8 cellular contexts compared by ENCODE assay signal in the genomic region with DNA sequence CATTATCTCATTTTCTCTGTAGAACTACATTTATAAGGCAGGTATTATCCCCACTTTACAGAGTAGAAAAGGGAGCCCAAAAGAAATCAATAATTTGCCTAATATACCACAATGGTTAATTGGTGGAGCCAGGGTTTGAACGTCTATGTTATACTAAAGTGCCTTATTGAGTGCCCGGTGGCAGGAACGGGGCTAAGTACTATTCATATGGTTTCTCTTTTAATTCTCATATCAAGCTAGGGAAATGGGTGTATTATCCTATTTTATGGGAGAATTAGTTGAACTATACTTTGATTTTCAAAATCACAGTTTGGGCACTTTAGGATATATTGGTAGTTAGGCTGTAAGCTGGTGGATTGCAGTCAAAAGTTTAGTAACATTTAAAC. TPM values are rescaled to one million over a fixed set of nuclear protein-coding genes. Genes with fewer than 3 reads are reported as not detected.
DNase-seq lines count a peak whose midpoint lies in the region; ATAC-seq and TF ChIP-seq lines count a peak whose summit lies in the region.

No MANE protein-coding gene starts in this region.

- intact Hi-C loops in spleen (cut with DNase I; ENCODE audit: low total_unique reads): no loop called here

- 29 to 42% (median 36%) methylated on average over 3 of the region's 3 CpGs for WGBS in spleen, 5 donors

- no peaks in the 10 kb centered on the region for H3K27me3 ChIP-seq in foreskin keratinocyte
- no peaks in the 10 kb centered on the region for H3K27me3 ChIP-seq in spleen (replicated peaks in 1 of 7)

- ATAC-seq in foreskin keratinocyte: no peak
- no peak for ATAC-seq in GM18867 (IDR thresholded peaks at IDR 0.05; ENCODE audit: unreplicated experiment)
- ATAC-seq in HG03457 (IDR thresholded peaks at IDR 0.05; ENCODE audit: unreplicated experiment): no peak

- H3K9me3 ChIP-seq in HEK293 (ENCODE audit: control insufficient read depth, insufficient read depth, low read depth, low read length) (no peaks in the 10 kb centered on the region), spleen (no peaks in the 10 kb centered on the region)

- TF ChIP-seq CTCF in HEK293 (tag by site-specific recombination; IDR thresholded peaks at IDR 0.05): no peak
- TF ChIP-seq CTCF in WI38 (IDR thresholded peaks at IDR 0.05; ENCODE audit: low read depth, low read length): no peak
- TF ChIP-seq CTCF in foreskin keratinocyte (conservative IDR thresholded peaks at IDR 0.05): no peak
- TF ChIP-seq CTCF in spleen (IDR thresholded peaks at IDR 0.05 in 8 of 11, conservative IDR thresholded peaks at IDR 0.05 in 3 of 11): no peak

- peak overlapping the region; percentile 70; the same call in 1 of the 2 replicates for H3K4me3 ChIP-seq in HEK293 (ENCODE audit: low read depth, low read length)
- peak overlapping the region; percentile 96 for H3K4me3 ChIP-seq in WI38 (ENCODE audit: low read depth, low read length)
- H3K4me3 ChIP-seq in spleen: peak overlapping the region; percentile 72 to 93 (median 89)

- POLR2A ChIA-PET in HEK293 (lab: Yijun Ruan, JAX): no interaction called here

- CTCF ChIA-PET in HEK293 (lab: Yijun Ruan, JAX): no interaction called here

- no peak for TF ChIP-seq POLR2A in spleen (IDR thresholded peaks at IDR 0.05)

- H3K27ac ChIP-seq in HEK293 (ENCODE audit: extremely low read depth, low read depth, low read length) (no peak overlapping the region), foreskin keratinocyte (peak overlapping the region; percentile 43), spleen (peak overlapping the region in 5 of 8 donors; percentile 83 to 92 (median 87))

- H3K4me1 ChIP-seq in HEK293 (ENCODE audit: control insufficient read depth, insufficient read depth, low read length) (no peaks in the 10 kb centered on the region), foreskin keratinocyte (peaks cover 16% of the 10 kb centered on the region), spleen (peaks cover 12 to 53% (median 40%) of the 10 kb centered on the region in 6 donors)

- H3K36me3 ChIP-seq in HEK293 (ENCODE audit: control insufficient read depth in 2 of 2, insufficient read depth in 1 of 2, low read length in 2 of 2) (peaks cover 24 to 42% of the 10 kb centered on the region in 2 experiments), spleen (peaks cover 3 to 43% (median 12%) of the 10 kb centered on the region in 6 donors)

- DNase-seq in foreskin keratinocyte (no peak), spleen (no peak)
- no peak for DNase-seq in stimulated activated naive CD4-positive, alpha-beta T cell treated with Interleukin-2 at 50 U/mL for 16 hours (lab: John Stamatoyannopoulos, UW)
- DNase-seq in stimulated activated CD4-positive, alpha-beta T cell treated with anti-CD3 and anti-CD28 coated beads, Interleukin-4, amount 100 ng/mL, for 24 hours: no peak

TF ChIP-seq in HEK293, 187 proteins besides CTCF, POLR2A, EP300 and RAD21:
- TF ChIP-seq ZSCAN23 (tag by site-specific recombination; IDR thresholded peaks at IDR 0.05): no peak
- TF ChIP-seq ZNF404 (tag by site-specific recombination; IDR thresholded peaks at IDR 0.05): no peak
- no peak for TF ChIP-seq BCL11A (tag by site-specific recombination; IDR thresholded peaks at IDR 0.05; ENCODE audit: low read depth)
- TF ChIP-seq, protein P1, sequence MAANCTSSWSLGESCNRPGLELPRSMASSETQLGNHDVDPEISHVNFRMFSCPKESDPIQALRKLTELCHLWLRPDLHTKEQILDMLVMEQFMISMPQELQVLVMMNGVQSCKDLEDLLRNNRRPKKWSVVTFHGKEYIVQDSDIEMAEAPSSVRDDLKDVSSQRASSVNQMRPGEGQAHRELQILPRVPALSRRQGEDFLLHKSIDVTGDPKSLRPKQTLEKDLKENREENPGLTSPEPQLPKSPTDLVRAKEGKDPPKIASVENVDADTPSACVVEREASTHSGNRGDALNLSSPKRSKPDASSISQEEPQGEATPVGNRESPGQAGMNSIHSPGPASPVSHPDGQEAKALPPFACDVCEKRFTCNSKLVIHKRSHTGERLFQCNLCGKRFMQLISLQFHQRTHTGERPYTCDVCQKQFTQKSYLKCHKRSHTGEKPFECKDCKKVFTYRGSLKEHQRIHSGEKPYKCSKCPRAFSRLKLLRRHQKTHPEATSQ (tag by site-specific recombination; IDR thresholded peaks at IDR 0.05): no peak
- TF ChIP-seq ZNF791 (tag by site-specific recombination; IDR thresholded peaks at IDR 0.05): no peak
- no peak for TF ChIP-seq ZNF292 (tag by site-specific recombination; IDR thresholded peaks at IDR 0.05; ENCODE audit: borderline replicate concordance, low read depth)
- TF ChIP-seq ZNF747 (tag by site-specific recombination; IDR thresholded peaks at IDR 0.05): no peak
- no peak for TF ChIP-seq ZNF670 (tag by site-specific recombination; IDR thresholded peaks at IDR 0.05; ENCODE audit: low read depth)
- TF ChIP-seq SETDB1 (IDR thresholded peaks at IDR 0.05; ENCODE audit: insufficient read length, low read length): no peak
- TF ChIP-seq, protein P2, sequence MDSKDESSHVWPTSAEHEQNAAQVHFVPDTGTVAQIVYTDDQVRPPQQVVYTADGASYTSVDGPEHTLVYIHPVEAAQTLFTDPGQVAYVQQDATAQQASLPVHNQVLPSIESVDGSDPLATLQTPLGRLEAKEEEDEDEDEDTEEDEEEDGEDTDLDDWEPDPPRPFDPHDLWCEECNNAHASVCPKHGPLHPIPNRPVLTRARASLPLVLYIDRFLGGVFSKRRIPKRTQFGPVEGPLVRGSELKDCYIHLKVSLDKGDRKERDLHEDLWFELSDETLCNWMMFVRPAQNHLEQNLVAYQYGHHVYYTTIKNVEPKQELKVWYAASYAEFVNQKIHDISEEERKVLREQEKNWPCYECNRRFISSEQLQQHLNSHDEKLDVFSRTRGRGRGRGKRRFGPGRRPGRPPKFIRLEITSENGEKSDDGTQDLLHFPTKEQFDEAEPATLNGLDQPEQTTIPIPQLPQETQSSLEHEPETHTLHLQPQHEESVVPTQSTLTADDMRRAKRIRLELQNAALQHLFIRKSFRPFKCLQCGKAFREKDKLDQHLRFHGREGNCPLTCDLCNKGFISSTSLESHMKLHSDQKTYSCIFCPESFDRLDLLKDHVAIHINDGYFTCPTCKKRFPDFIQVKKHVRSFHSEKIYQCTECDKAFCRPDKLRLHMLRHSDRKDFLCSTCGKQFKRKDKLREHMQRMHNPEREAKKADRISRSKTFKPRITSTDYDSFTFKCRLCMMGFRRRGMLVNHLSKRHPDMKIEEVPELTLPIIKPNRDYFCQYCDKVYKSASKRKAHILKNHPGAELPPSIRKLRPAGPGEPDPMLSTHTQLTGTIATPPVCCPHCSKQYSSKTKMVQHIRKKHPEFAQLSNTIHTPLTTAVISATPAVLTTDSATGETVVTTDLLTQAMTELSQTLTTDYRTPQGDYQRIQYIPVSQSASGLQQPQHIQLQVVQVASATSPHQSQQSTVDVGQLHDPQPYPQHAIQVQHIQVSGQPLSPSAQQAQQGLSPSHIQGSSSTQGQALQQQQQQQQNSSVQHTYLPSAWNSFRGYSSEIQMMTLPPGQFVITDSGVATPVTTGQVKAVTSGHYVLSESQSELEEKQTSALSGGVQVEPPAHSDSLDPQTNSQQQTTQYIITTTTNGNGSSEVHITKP (tag by site-specific recombination; IDR thresholded peaks at IDR 0.05): no peak
- TF ChIP-seq ZNF596 (tag by site-specific recombination; IDR thresholded peaks at IDR 0.05): no peak
- TF ChIP-seq ZNF112 (tag by site-specific recombination; IDR thresholded peaks at IDR 0.05): no peak
- TF ChIP-seq, protein P3, sequence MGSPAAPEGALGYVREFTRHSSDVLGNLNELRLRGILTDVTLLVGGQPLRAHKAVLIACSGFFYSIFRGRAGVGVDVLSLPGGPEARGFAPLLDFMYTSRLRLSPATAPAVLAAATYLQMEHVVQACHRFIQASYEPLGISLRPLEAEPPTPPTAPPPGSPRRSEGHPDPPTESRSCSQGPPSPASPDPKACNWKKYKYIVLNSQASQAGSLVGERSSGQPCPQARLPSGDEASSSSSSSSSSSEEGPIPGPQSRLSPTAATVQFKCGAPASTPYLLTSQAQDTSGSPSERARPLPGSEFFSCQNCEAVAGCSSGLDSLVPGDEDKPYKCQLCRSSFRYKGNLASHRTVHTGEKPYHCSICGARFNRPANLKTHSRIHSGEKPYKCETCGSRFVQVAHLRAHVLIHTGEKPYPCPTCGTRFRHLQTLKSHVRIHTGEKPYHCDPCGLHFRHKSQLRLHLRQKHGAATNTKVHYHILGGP (tag by site-specific recombination; IDR thresholded peaks at IDR 0.05): no peak
- no peak for TF ChIP-seq ZNF248 (tag by site-specific recombination; IDR thresholded peaks at IDR 0.05)
- no peak for TF ChIP-seq ZBTB7A (tag by site-specific recombination; IDR thresholded peaks at IDR 0.05; ENCODE audit: low read depth)
- TF ChIP-seq ZNF677 (tag by site-specific recombination; IDR thresholded peaks at IDR 0.05): no peak

RNA-seq across cellular contexts. Expression of a gene that starts 1.5 kb away (rescaled TPM):
- total RNA-seq in foreskin keratinocyte (11.1 and 12.0 TPM in 2 replicates), spleen (10 to 100 TPM in 3 of 7 donors, 1 to 10 TPM in 4; 8.7 to 18.2 (median 10.0) TPM)
- polyA plus RNA-seq in foreskin keratinocyte (1.0 and 1.4 TPM in 2 replicates), spleen (1 to 10 TPM in 2 of 3 donors, under 1 TPM in 1; 1.00 to 2.2 (median 1.6) TPM)

RNA-seq across cellular contexts. Expression of a gene that starts 39.4 kb away (rescaled TPM):
- total RNA-seq in foreskin keratinocyte (983 and 1,035 TPM in 2 replicates), spleen (100 to 1,000 TPM; 652 to 978 (median 810) TPM)
- polyA plus RNA-seq in foreskin keratinocyte (1,671 and 1,692 TPM in 2 replicates), spleen (1,000 to 10,000 TPM; 2,892 to 4,324 (median 3,948) TPM)

RNA-seq across cellular contexts. Expression of a gene that starts 49.0 kb away (rescaled TPM):
- 19.7 and 20.5 TPM in 2 replicates for total RNA-seq in foreskin keratinocyte
- 3.3 and 3.7 TPM in 2 replicates for polyA plus RNA-seq in foreskin keratinocyte
- 10 to 100 TPM; 23.2 to 43.7 (median 26.3) TPM for total RNA-seq in spleen
- 1 to 10 TPM; 7.5 to 10.0 (median 9.0) TPM for polyA plus RNA-seq in spleen

RNA-seq across cellular contexts. Expression of a gene that starts 53.1 kb away (rescaled TPM):
- total RNA-seq in foreskin keratinocyte (14.9 and 16.8 TPM in 2 replicates), spleen (10 to 100 TPM; 21.7 to 39.1 (median 27.1) TPM)
- polyA plus RNA-seq in foreskin keratinocyte (7.6 and 7.8 TPM in 2 replicates), spleen (10 to 100 TPM in 2 of 3 donors, 1 to 10 TPM in 1; 6.9 to 12.0 (median 11.2) TPM)
